ENCODE assay signal across 1 cellular context in the genomic region with DNA sequence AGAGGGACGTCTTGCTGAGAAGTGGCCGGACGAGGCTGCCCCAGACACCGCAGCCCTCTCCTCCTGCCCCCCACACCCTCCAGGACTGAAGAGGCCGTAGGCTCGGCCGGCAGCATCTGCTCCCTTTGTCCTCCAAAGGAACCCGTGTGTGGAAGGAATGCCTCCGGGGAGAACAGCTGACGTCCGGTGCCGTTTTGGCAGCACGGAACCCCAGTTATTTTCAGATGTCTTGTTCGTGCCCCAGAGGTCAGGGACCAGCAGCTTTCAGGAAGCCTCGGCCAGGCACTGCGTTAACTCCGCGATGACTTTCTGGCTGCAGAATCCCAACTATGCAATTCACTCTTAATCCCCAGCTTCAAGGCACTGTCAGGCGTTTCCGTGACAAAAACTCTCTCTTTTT.
TF ChIP-seq lines count a peak whose summit lies in the region.

No MANE protein-coding gene starts in this region.

TF ChIP-seq in IMR-90, 13 proteins besides CTCF, POLR2A, EP300 and RAD21:
- TF ChIP-seq NFE2L2 (IDR thresholded peaks at IDR 0.05; ENCODE audit: low read depth, low read length) (no peak), CEBPB (IDR thresholded peaks at IDR 0.05; ENCODE audit: low read depth, low read length) (no peak), MXI1 (IDR thresholded peaks at IDR 0.05; ENCODE audit: borderline replicate concordance, low read depth, low read length) (no peak), SMC3 (IDR thresholded peaks at IDR 0.05; ENCODE audit: low read depth, low read length) (no peak), RFX5 (IDR thresholded peaks at IDR 0.05; ENCODE audit: low read depth, low read length) (no peak), RCOR1 (IDR thresholded peaks at IDR 0.05; ENCODE audit: insufficient replicate concordance, low read length) (no peak), MAZ (IDR thresholded peaks at IDR 0.05; ENCODE audit: borderline replicate concordance, low read depth, low read length) (no peak), BHLHE40 (IDR thresholded peaks at IDR 0.05; ENCODE audit: low read depth, low read length) (no peak)
- TF ChIP-seq, protein P1, sequence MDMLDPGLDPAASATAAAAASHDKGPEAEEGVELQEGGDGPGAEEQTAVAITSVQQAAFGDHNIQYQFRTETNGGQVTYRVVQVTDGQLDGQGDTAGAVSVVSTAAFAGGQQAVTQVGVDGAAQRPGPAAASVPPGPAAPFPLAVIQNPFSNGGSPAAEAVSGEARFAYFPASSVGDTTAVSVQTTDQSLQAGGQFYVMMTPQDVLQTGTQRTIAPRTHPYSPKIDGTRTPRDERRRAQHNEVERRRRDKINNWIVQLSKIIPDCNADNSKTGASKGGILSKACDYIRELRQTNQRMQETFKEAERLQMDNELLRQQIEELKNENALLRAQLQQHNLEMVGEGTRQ (IDR thresholded peaks at IDR 0.05; ENCODE audit: low read depth, low read length): no peak
- TF ChIP-seq, protein P2, sequence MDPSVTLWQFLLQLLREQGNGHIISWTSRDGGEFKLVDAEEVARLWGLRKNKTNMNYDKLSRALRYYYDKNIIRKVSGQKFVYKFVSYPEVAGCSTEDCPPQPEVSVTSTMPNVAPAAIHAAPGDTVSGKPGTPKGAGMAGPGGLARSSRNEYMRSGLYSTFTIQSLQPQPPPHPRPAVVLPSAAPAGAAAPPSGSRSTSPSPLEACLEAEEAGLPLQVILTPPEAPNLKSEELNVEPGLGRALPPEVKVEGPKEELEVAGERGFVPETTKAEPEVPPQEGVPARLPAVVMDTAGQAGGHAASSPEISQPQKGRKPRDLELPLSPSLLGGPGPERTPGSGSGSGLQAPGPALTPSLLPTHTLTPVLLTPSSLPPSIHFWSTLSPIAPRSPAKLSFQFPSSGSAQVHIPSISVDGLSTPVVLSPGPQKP (IDR thresholded peaks at IDR 0.05; ENCODE audit: borderline replicate concordance, low read depth, low read length): no peak
